Comparison of ENCODE assay signal across 8 cellular contexts in genomic region chr3:23202921-23203650, GRCh38. TPM values are rescaled to one million over a fixed set of nuclear protein-coding genes. Genes with fewer than 3 reads are reported as not detected.
DNase-seq lines count a peak whose midpoint lies in the region; ATAC-seq and TF ChIP-seq lines count a peak whose summit lies in the region.

TSS of gene UBE2E2 (plus strand) at chr3:23203327.

- peaks cover 6 to 22% of the 10 kb centered on the region in 2 donors for H3K4me1 ChIP-seq in left lung

- intact Hi-C loops in left lung (cut with DNase I): no loop called here

- peaks cover 0 to 17% of the 10 kb centered on the region in 2 donors for H3K27me3 ChIP-seq in left lung

- ATAC-seq in HG02678 (IDR thresholded peaks at IDR 0.05; ENCODE audit: unreplicated experiment) (peak; percentile 70), left lung (peak; percentile 93)

- H3K4me3 ChIP-seq in left lung: peak within 1 kb of the TSS; percentile 75 to 81

- H3K27ac ChIP-seq in left lung: peak within 1 kb of the TSS; percentile 77 to 82

- TF ChIP-seq CTCF in left lung (IDR thresholded peaks at IDR 0.05): no peak

- DNase-seq in NCI-H1417 (lab: John Stamatoyannopoulos, UW): peak; percentile 60 to 73 (median 70)
- no peak for DNase-seq in NCI-H1417 treated with DMSO at 0.1 percent for 48 hours (lab: John Stamatoyannopoulos, UW)
- DNase-seq in NCI-H128 (lab: John Stamatoyannopoulos, UW; ENCODE audit: unreplicated experiment): peak; percentile 27
- peak; percentile 54 to 57 for DNase-seq in activated CD4-positive, alpha-beta T cell treated with anti-CD3 and anti-CD28 coated beads for 4 hours
- DNase-seq in dermis microvascular lymphatic vessel endothelial cell (ENCODE audit: low read depth in 2 of 2): peak; percentile 48 to 75
- peak; percentile 74 to 90 for DNase-seq in left lung
- DNase-seq in stimulated activated CD4-positive, alpha-beta T cell treated with anti-CD3 and anti-CD28 coated beads, Interleukin-2, amount 100 ng/mL, for 4 hours (ENCODE audit: low read depth): peak; percentile 52

- no peaks in the 10 kb centered on the region for H3K9me3 ChIP-seq in left lung

- H3K36me3 ChIP-seq in left lung: no peaks in the 10 kb centered on the region

RNA-seq across cellular contexts. Expression of gene UBE2E2, which starts in this region (rescaled TPM):
- 28.1 and 31.5 TPM in 2 replicates for total RNA-seq in dermis microvascular lymphatic vessel endothelial cell
- total RNA-seq in left lung: 10 to 100 TPM; 42.3 to 47.2 TPM
